In the genomic region with DNA sequence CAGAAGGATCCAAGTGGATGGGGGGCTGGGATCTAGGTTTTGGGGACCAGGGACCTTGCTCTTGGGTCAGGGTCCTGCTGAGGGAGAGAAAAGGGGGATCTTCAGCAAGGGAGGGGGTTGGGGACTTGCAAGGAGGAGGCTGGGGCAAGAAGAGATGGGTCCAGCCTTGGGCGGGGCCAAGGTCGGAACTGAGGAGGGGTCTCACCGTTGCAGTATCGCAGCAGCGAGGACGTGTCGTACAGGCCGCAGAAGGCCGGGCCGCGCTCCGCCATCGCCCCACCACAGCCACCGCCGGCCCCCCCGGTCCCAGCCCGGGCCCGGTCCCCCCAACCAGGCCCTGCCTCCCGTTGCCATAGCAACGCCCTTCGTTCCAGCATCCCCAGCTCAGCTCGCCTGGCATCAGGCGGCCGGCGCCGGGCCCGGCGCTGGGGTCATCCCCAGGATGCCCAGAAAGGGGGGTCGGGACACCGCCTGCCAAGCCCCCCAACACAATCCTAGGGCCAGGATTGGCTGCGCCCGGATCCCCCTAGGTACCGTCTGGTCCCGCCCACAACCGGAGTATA, we compare ENCODE assay signal across 8 cellular contexts. TPM values are rescaled to one million over a fixed set of nuclear protein-coding genes. Genes with fewer than 3 reads are reported as not detected.
A peak's percentile ranks its signal among the peaks of the same experiment; 100 is the strongest.
DNase-seq lines count a peak whose midpoint lies in the region; ATAC-seq, FAIRE-seq and TF ChIP-seq lines count a peak whose summit lies in the region.

No MANE protein-coding gene starts in this region.

- peak overlapping the region; percentile 57 for H2AFZ ChIP-seq in astrocyte (ENCODE audit: low read depth, low read length)

- H3K79me2 ChIP-seq in astrocyte (ENCODE audit: insufficient read depth, low read length): no peaks in the 10 kb centered on the region

- H3K27me3 Mint-ChIP-seq in stimulated activated naive CD8-positive, alpha-beta T cell treated with anti-CD3 and anti-CD28 coated beads, Interleukin-15, Interleukin-2, amounts not matched to agents 100 ng/mL and 50 ng/mL, for 24 hours: peaks cover 6% of the 10 kb centered on the region
- no peaks in the 10 kb centered on the region for H3K27me3 Mint-ChIP-seq in astrocyte (ENCODE audit: low read depth, unreplicated experiment)
- peaks cover 6% of the 10 kb centered on the region for H3K27me3 Mint-ChIP-seq in memory B cell

- H4K20me1 ChIP-seq in astrocyte (ENCODE audit: insufficient read depth, low read length): no peaks in the 10 kb centered on the region

- H3K36me3 Mint-ChIP-seq in stimulated activated naive CD8-positive, alpha-beta T cell treated with anti-CD3 and anti-CD28 coated beads, Interleukin-15, Interleukin-2, amounts not matched to agents 100 ng/mL and 50 ng/mL, for 24 hours (ENCODE audit: low read depth): peaks cover 10% of the 10 kb centered on the region
- H3K36me3 Mint-ChIP-seq in astrocyte (ENCODE audit: low read depth, unreplicated experiment): peaks cover 4% of the 10 kb centered on the region
- H3K36me3 Mint-ChIP-seq in memory B cell: no peaks in the 10 kb centered on the region

- no peak for TF ChIP-seq POLR2A in vagina (IDR thresholded peaks at IDR 0.05)

- H3K4me3 ChIP-seq in astrocyte (ENCODE audit: insufficient read depth, low read depth, low read length): peak overlapping the region; percentile 54
- H3K4me3 ChIP-seq in vagina: peak overlapping the region; percentile 27 to 38

- H3K27ac Mint-ChIP-seq in stimulated activated naive CD8-positive, alpha-beta T cell treated with anti-CD3 and anti-CD28 coated beads, Interleukin-15, Interleukin-2, amounts not matched to agents 100 ng/mL and 50 ng/mL, for 24 hours: no peak overlapping the region
- H3K27ac Mint-ChIP-seq in astrocyte (ENCODE audit: unreplicated experiment): no peak overlapping the region
- H3K27ac Mint-ChIP-seq in memory B cell: no peak overlapping the region

- H3K4me1 ChIP-seq in astrocyte (ENCODE audit: insufficient read depth, low read length): peaks cover 31% of the 10 kb centered on the region
- peaks cover 45% of the 10 kb centered on the region for H3K4me1 ChIP-seq in vagina

- no peaks in the 10 kb centered on the region for H3K27me3 ChIP-seq in astrocyte (ENCODE audit: insufficient read depth, low read length)
- no peaks in the 10 kb centered on the region for H3K27me3 ChIP-seq in vagina

- H3K9me3 Mint-ChIP-seq in stimulated activated naive CD8-positive, alpha-beta T cell treated with anti-CD3 and anti-CD28 coated beads, Interleukin-15, Interleukin-2, amounts not matched to agents 100 ng/mL and 50 ng/mL, for 24 hours: no peaks in the 10 kb centered on the region
- H3K9me3 Mint-ChIP-seq in astrocyte (ENCODE audit: unreplicated experiment) (peaks cover 2% of the 10 kb centered on the region), memory B cell (no peaks in the 10 kb centered on the region)

- no peaks in the 10 kb centered on the region for H3K36me3 ChIP-seq in astrocyte (ENCODE audit: insufficient read depth, low read length)
- H3K36me3 ChIP-seq in vagina: no peaks in the 10 kb centered on the region

- peak overlapping the region; percentile 89 for H3K4me2 ChIP-seq in astrocyte (ENCODE audit: low read length)

- H3K9me3 ChIP-seq in astrocyte (ENCODE audit: insufficient read depth, low read depth, low read length) (no peaks in the 10 kb centered on the region), vagina (no peaks in the 10 kb centered on the region)

- peak overlapping the region; percentile 27 for H3K27ac ChIP-seq in astrocyte (ENCODE audit: low read depth, low read length)
- no peak overlapping the region for H3K27ac ChIP-seq in vagina

- TF ChIP-seq CTCF in astrocyte (IDR thresholded peaks at IDR 0.05; ENCODE audit: insufficient read depth, low read depth, low read length) (no peak), vagina (IDR thresholded peaks at IDR 0.05) (no peak)

- peaks cover 41% of the 10 kb centered on the region for H3K4me1 Mint-ChIP-seq in stimulated activated naive CD8-positive, alpha-beta T cell treated with anti-CD3 and anti-CD28 coated beads, Interleukin-15, Interleukin-2, amounts not matched to agents 100 ng/mL and 50 ng/mL, for 24 hours (ENCODE audit: low read depth)
- peaks cover 12% of the 10 kb centered on the region for H3K4me1 Mint-ChIP-seq in astrocyte (ENCODE audit: low read depth, unreplicated experiment)
- H3K4me1 Mint-ChIP-seq in memory B cell: peaks cover 36% of the 10 kb centered on the region

- ATAC-seq in stimulated activated naive CD8-positive, alpha-beta T cell treated with anti-CD3 and anti-CD28 coated beads, Interleukin-15, Interleukin-2, amounts not matched to agents 100 U/mL and 50 U/mL, for 24 hours: no peak
- no peak for ATAC-seq in memory B cell (ENCODE audit: low read depth)

- FAIRE-seq in astrocyte (lab: Jason Lieb, UNC) (no peak), urothelium cell line (lab: Jason Lieb, UNC) (no peak)

- DNase-seq in stimulated activated naive CD8-positive, alpha-beta T cell treated with anti-CD3 and anti-CD28 coated beads, Interleukin-15, Interleukin-2, amounts not matched to agents 100 U/mL and 50 U/mL, for 24 hours: no peak
- DNase-seq in astrocyte (ENCODE audit: low read depth): no peak
- peak in 1 of 2 donors; percentile 22 for DNase-seq in memory B cell (ENCODE audit: low spot score in 2 of 2)
- DNase-seq in vagina (ENCODE audit: extremely low spot score in 2 of 2): no peak
- DNase-seq in NCI-H2171 treated with DMSO at 0.1 percent for 48 hours (lab: John Stamatoyannopoulos, UW): no peak
- no peak for DNase-seq in NCI-H1105 treated with DMSO at 0.1 percent for 48 hours (lab: John Stamatoyannopoulos, UW)
- DNase-seq in urothelium cell line (ENCODE audit: low spot score): no peak

- peak overlapping the region; percentile 15 for H3K9ac ChIP-seq in astrocyte (ENCODE audit: low read length)

- intact Hi-C loops in vagina (cut with DNase I): no loop called here

- peak overlapping the region; percentile 67 for H3K4me3 Mint-ChIP-seq in stimulated activated naive CD8-positive, alpha-beta T cell treated with anti-CD3 and anti-CD28 coated beads, Interleukin-15, Interleukin-2, amounts not matched to agents 100 ng/mL and 50 ng/mL, for 24 hours
- H3K4me3 Mint-ChIP-seq in astrocyte (ENCODE audit: unreplicated experiment) (peak overlapping the region; percentile 69), memory B cell (peak overlapping the region; percentile 78)

RNA-seq across cellular contexts. Expression of a gene that starts 6.0 kb away (rescaled TPM):
- 24.6 and 27.8 TPM in 2 replicates for total RNA-seq in astrocyte
- total RNA-seq in vagina: 74.9 TPM

RNA-seq across cellular contexts. Expression of a gene that starts 22.9 kb away (rescaled TPM):
- total RNA-seq in astrocyte: 4.4 and 4.6 TPM in 2 replicates
- total RNA-seq in vagina: 3.4 TPM

RNA-seq across cellular contexts. Expression of a gene that starts 43.1 kb away (rescaled TPM):
- total RNA-seq in astrocyte (0.14 and 0.30 TPM in 2 replicates), vagina (3.4 TPM)

RNA-seq across cellular contexts. Expression of a gene that starts 46.6 kb away (rescaled TPM):
- total RNA-seq in astrocyte (416 and 459 TPM in 2 replicates), vagina (180 TPM)

RNA-seq across cellular contexts. Expression of a gene that starts 47.3 kb away (rescaled TPM):
- total RNA-seq in astrocyte (21.8 and 23.4 TPM in 2 replicates), vagina (4.7 TPM)
